ENCODE assay signal across 14 cellular contexts in genomic region chr1:24970926-24971530, GRCh38. TPM values are rescaled to one million over a fixed set of nuclear protein-coding genes. Genes with fewer than 3 reads are reported as not detected.
DNase-seq lines count a peak whose midpoint lies in the region; FAIRE-seq and TF ChIP-seq lines count a peak whose summit lies in the region.
"Had no signal": no experiment of that assay in that cellular context is flagged by ENCODE, and none has a peak within 500 bp of the region (broad histone marks: within the 10 kb centered on the region; RNA-seq: fewer than 3 reads in every experiment).

No MANE protein-coding gene starts in this region.

- H3K9me3 ChIP-seq in astrocyte (ENCODE audit: insufficient read depth, low read depth, low read length), result peaks cover 11% of the 10 kb centered on the region
- H3K9me3 ChIP-seq in spleen, result peaks cover 0 to 23% (median 18%) of the 10 kb centered on the region in 8 donors

- H4K20me1 ChIP-seq in astrocyte (ENCODE audit: insufficient read depth, low read length), result no peaks in the 10 kb centered on the region

- H3K9ac ChIP-seq in astrocyte (ENCODE audit: low read length), result peak overlapping the region; percentile 51

- H3K4me3 ChIP-seq in astrocyte (ENCODE audit: insufficient read depth, low read depth, low read length) (no peak overlapping the region), spleen (no peak overlapping the region)
- H3K4me3 ChIP-seq: upper lobe of left lung had no signal

- intact Hi-C loops in spleen (cut with DNase I; ENCODE audit: low total_unique reads), result no loop called here

- 66 to 77% (median 70%) methylated on average over 13 to 17 of the region's 17 CpGs for WGBS in spleen, 5 donors

- no peak for DNase-seq in activated CD4-positive, alpha-beta T cell treated with anti-CD3 and anti-CD28 coated beads, Interleukin-2, amount 10 ng/mL, durations not matched to agents 7 days and 5 days
- no peak for DNase-seq in activated CD4-positive, alpha-beta T cell treated with anti-CD3 and anti-CD28 coated beads, Interleukin-2, amount 50 U/mL, for 48 hours
- peak; percentile 32 for DNase-seq in NCI-H226
- DNase-seq in astrocyte (ENCODE audit: low read depth), result peak; percentile 42
- peak; percentile 41 for DNase-seq in spleen
- no peak for DNase-seq in NCI-H510A treated with DMSO at 0.1 percent for 48 hours (lab: John Stamatoyannopoulos, UW)
- DNase-seq in hypothalamus (lab: John Stamatoyannopoulos, UW), result no peak
- DNase-seq in activated effector memory CD4-positive, alpha-beta T cell treated with anti-CD3 and anti-CD28 coated beads, Interleukin-2, amount 50 U/mL, for 16 hours, result no peak
- DNase-seq: DMS153, OCI-M1, small intestine had no signal

- TF ChIP-seq CTCF in astrocyte (IDR thresholded peaks at IDR 0.05; ENCODE audit: insufficient read depth, low read depth, low read length) (no peak), spleen (IDR thresholded peaks at IDR 0.05 in 8 of 11, conservative IDR thresholded peaks at IDR 0.05 in 3 of 11) (no peak)

- TF ChIP-seq POLR2A in spleen (IDR thresholded peaks at IDR 0.05), result no peak

- no peak for FAIRE-seq in astrocyte (lab: Jason Lieb, UNC)
- FAIRE-seq: endometrium, small intestine had no signal

- peaks cover 30% of the 10 kb centered on the region for H3K36me3 Mint-ChIP-seq in activated CD4-positive, alpha-beta T cell treated with anti-CD3 and anti-CD28 coated beads, Interleukin-2, amount 10 ng/mL, durations not matched to agents 7 days and 5 days (ENCODE audit: low read depth)
- H3K36me3 Mint-ChIP-seq in astrocyte (ENCODE audit: low read depth, unreplicated experiment), result peaks cover 6% of the 10 kb centered on the region
- H3K36me3 Mint-ChIP-seq: brain had no signal

- H3K4me1 ChIP-seq in astrocyte (ENCODE audit: insufficient read depth, low read length) (peaks cover 42% of the 10 kb centered on the region), spleen (peaks cover 0 to 30% (median 17%) of the 10 kb centered on the region in 6 donors)
- H3K4me1 ChIP-seq: upper lobe of left lung had no signal

- no peaks in the 10 kb centered on the region for H3K27me3 Mint-ChIP-seq in activated CD4-positive, alpha-beta T cell treated with anti-CD3 and anti-CD28 coated beads, Interleukin-2, amount 10 ng/mL, durations not matched to agents 7 days and 5 days
- no peaks in the 10 kb centered on the region for H3K27me3 Mint-ChIP-seq in astrocyte (ENCODE audit: low read depth, unreplicated experiment)

- H3K9me3 Mint-ChIP-seq in activated CD4-positive, alpha-beta T cell treated with anti-CD3 and anti-CD28 coated beads, Interleukin-2, amount 10 ng/mL, durations not matched to agents 7 days and 5 days, result peaks cover 24% of the 10 kb centered on the region
- H3K9me3 Mint-ChIP-seq in astrocyte (ENCODE audit: unreplicated experiment), result peaks cover 18% of the 10 kb centered on the region

- H3K27ac ChIP-seq in astrocyte (ENCODE audit: low read depth, low read length), result peak overlapping the region; percentile 45
- H3K27ac ChIP-seq in spleen, result no peak overlapping the region
- H3K27ac ChIP-seq: upper lobe of left lung had no signal

- POLR2A ChIA-PET in activated CD4-positive, alpha-beta T cell treated with anti-CD3 and anti-CD28 coated beads, Interleukin-2, amount 10 ng/mL, durations not matched to agents 7 days and 5 days (lab: Charles Lee), result no interaction called here

- no peak overlapping the region for H3K4me3 Mint-ChIP-seq in activated CD4-positive, alpha-beta T cell treated with anti-CD3 and anti-CD28 coated beads, Interleukin-2, amount 10 ng/mL, durations not matched to agents 7 days and 5 days
- H3K4me3 Mint-ChIP-seq in astrocyte (ENCODE audit: unreplicated experiment), result peak overlapping the region; percentile 66

- no peaks in the 10 kb centered on the region for H3K36me3 ChIP-seq in astrocyte (ENCODE audit: insufficient read depth, low read length)
- H3K36me3 ChIP-seq in spleen, result no peaks in the 10 kb centered on the region
- H3K36me3 ChIP-seq: upper lobe of left lung had no signal

- CTCF ChIA-PET in activated CD4-positive, alpha-beta T cell treated with anti-CD3 and anti-CD28 coated beads, Interleukin-2, amount 10 ng/mL, durations not matched to agents 7 days and 5 days (lab: Charles Lee), result interaction anchor here (1.0 to 4.9 kb wide), 8 partner anchors 8 to 66 kb away, joined by 3 to 22 read pairs (median 10); no protein-coding TSS in a partner anchor

- no peak overlapping the region for H2AFZ ChIP-seq in astrocyte (ENCODE audit: low read depth, low read length)

- no peaks in the 10 kb centered on the region for H3K27me3 ChIP-seq in astrocyte (ENCODE audit: insufficient read depth, low read length)
- peaks cover 0 to 5% (median 0%) of the 10 kb centered on the region in 7 donors for H3K27me3 ChIP-seq in spleen (replicated peaks in 1 of 7)
- H3K27me3 ChIP-seq: upper lobe of left lung had no signal

- peak overlapping the region; percentile 86 for H3K27ac Mint-ChIP-seq in activated CD4-positive, alpha-beta T cell treated with anti-CD3 and anti-CD28 coated beads, Interleukin-2, amount 10 ng/mL, durations not matched to agents 7 days and 5 days
- H3K27ac Mint-ChIP-seq in astrocyte (ENCODE audit: unreplicated experiment), result peak overlapping the region; percentile 94

- H3K4me1 Mint-ChIP-seq in activated CD4-positive, alpha-beta T cell treated with anti-CD3 and anti-CD28 coated beads, Interleukin-2, amount 10 ng/mL, durations not matched to agents 7 days and 5 days, result peaks cover 73% of the 10 kb centered on the region
- H3K4me1 Mint-ChIP-seq in astrocyte (ENCODE audit: low read depth, unreplicated experiment), result peaks cover 36% of the 10 kb centered on the region

- no peaks in the 10 kb centered on the region for H3K79me2 ChIP-seq in astrocyte (ENCODE audit: insufficient read depth, low read length)

- peak overlapping the region; percentile 63 for H3K4me2 ChIP-seq in astrocyte (ENCODE audit: low read length)

RNA-seq across cellular contexts. Expression of gene RUNX3, which starts 41.0 kb away (rescaled TPM):
- 100 to 1,000 TPM; 108 to 125 TPM for total RNA-seq in activated CD4-positive, alpha-beta T cell treated with anti-CD3 and anti-CD28 coated beads, Interleukin-2, amount 10 ng/mL, durations not matched to agents 7 days and 5 days
- total RNA-seq in astrocyte (2.1 and 2.5 TPM in 2 replicates), spleen (10 to 100 TPM; 38.1 to 76.3 (median 52.3) TPM)
- polyA plus RNA-seq in spleen, result 10 to 100 TPM; 17.3 to 22.1 (median 18.2) TPM

Comparison
In these comparisons a context has a peak if more than half of its experiments do, and no peak if none do; other contexts are left out.
1. DNase-seq: peak in NCI-H226 (single experiment), astrocyte (single experiment) and spleen (single experiment); none in activated CD4-positive, alpha-beta T cell treated with anti-CD3 and anti-CD28 coated beads, Interleukin-2, amount 10 ng/mL, durations not matched to agents 7 days and 5 days (single experiment), activated CD4-positive, alpha-beta T cell treated with anti-CD3 and anti-CD28 coated beads, Interleukin-2, amount 50 U/mL, for 48 hours (0 of 2), NCI-H510A treated with DMSO at 0.1 percent for 48 hours (single experiment), hypothalamus (0 of 51) and activated effector memory CD4-positive, alpha-beta T cell treated with anti-CD3 and anti-CD28 coated beads, Interleukin-2, amount 50 U/mL, for 16 hours (single experiment).
2. RNA of gene RUNX3, which starts 41.0 kb away (total RNA-seq): 108 to 125 TPM in activated CD4-positive, alpha-beta T cell treated with anti-CD3 and anti-CD28 coated beads, Interleukin-2, amount 10 ng/mL, durations not matched to agents 7 days and 5 days and 38.1 to 76.3 TPM in spleen; 2.1 to 2.5 TPM in astrocyte; every median in the first group is over 10 times any median in the second.